Comparison of ENCODE assay signal across 19 cellular contexts in genomic region chr11:134845474-134846435, GRCh38.
A peak's percentile ranks its signal among the peaks of the same experiment; 100 is the strongest.
DNase-seq lines count a peak whose midpoint lies in the region; ATAC-seq and TF ChIP-seq lines count a peak whose summit lies in the region.
"Had no signal": no experiment of that assay in that cellular context is flagged by ENCODE, and none has a peak within 500 bp of the region (broad histone marks: within the 10 kb centered on the region; RNA-seq: fewer than 3 reads in every experiment).

No MANE protein-coding gene starts in this region.

- no peak overlapping the region for H2AFZ ChIP-seq in neuronal stem cell (ENCODE audit: low read length)
- H2AFZ ChIP-seq: GM23338 had no signal

- no peaks in the 10 kb centered on the region for H3K79me1 ChIP-seq in neuronal stem cell (ENCODE audit: low read depth, low read length)

- no peak overlapping the region for H3K4me3 Mint-ChIP-seq in activated naive CD8-positive, alpha-beta T cell treated with anti-CD3 and anti-CD28 coated beads, Interleukin-2, amount 10 ng/mL, durations not matched to agents 7 days and 5 days
- H3K4me3 Mint-ChIP-seq in activated naive CD8-positive, alpha-beta T cell treated with anti-CD3 and anti-CD28 coated beads for 36 hours = no peak overlapping the region
- H3K4me3 Mint-ChIP-seq: CD8-positive, alpha-beta T cell; GM23338; HFFc6 had no signal

- H2AK5ac ChIP-seq in neuronal stem cell (ENCODE audit: low read depth, low read length) = no peak overlapping the region

- H3K9ac ChIP-seq in neuronal stem cell (ENCODE audit: low read depth, low read length, poor library complexity) = peak overlapping the region; percentile 7

- no peaks in the 10 kb centered on the region for H3K36me3 Mint-ChIP-seq in activated naive CD8-positive, alpha-beta T cell treated with anti-CD3 and anti-CD28 coated beads, Interleukin-2, amount 10 ng/mL, durations not matched to agents 7 days and 5 days
- H3K36me3 Mint-ChIP-seq in activated naive CD8-positive, alpha-beta T cell treated with anti-CD3 and anti-CD28 coated beads for 36 hours = no peaks in the 10 kb centered on the region
- H3K36me3 Mint-ChIP-seq: CD8-positive, alpha-beta T cell had no signal

- no peak overlapping the region for H3K14ac ChIP-seq in neuronal stem cell (ENCODE audit: low read length)

- no peak for DNase-seq in activated naive CD8-positive, alpha-beta T cell treated with anti-CD3 and anti-CD28 coated beads, Interleukin-2, amount 10 ng/mL, durations not matched to agents 7 days and 5 days
- DNase-seq in activated naive CD8-positive, alpha-beta T cell treated with anti-CD3 and anti-CD28 coated beads for 36 hours = no peak
- DNase-seq in ecto neural progenitor cell (ENCODE audit: low spot score) (peak; percentile 34), neuronal stem cell (ENCODE audit: low spot score) (no peak), upper lobe of right lung (no peak), nucleus accumbens (lab: John Stamatoyannopoulos, UW) (no peak)
- DNase-seq: BE2C; CD8-positive, alpha-beta T cell; COR-L47; DMS153; DMS79 treated with DMSO at 0.1 percent for 48 hours; EL; HCEC 1CT; HFFc6 had no signal

- POLR2A ChIA-PET in activated naive CD8-positive, alpha-beta T cell treated with anti-CD3 and anti-CD28 coated beads, Interleukin-2, amount 10 ng/mL, durations not matched to agents 7 days and 5 days (lab: Charles Lee) = no interaction called here

- H3K4ac ChIP-seq in neuronal stem cell (ENCODE audit: low read length) = no peak overlapping the region

- H3K4me3 ChIP-seq in neuronal stem cell (ENCODE audit: low read length in 2 of 2) (no peak overlapping the region), upper lobe of right lung (no peak overlapping the region)
- H3K4me3 ChIP-seq: A549, GM23338 had no signal

- no peak overlapping the region for H2BK5ac ChIP-seq in neuronal stem cell (ENCODE audit: low read length)

- peak overlapping the region; percentile 18 for H2BK12ac ChIP-seq in neuronal stem cell (ENCODE audit: low read length)

- H3K27me3 Mint-ChIP-seq in activated naive CD8-positive, alpha-beta T cell treated with anti-CD3 and anti-CD28 coated beads, Interleukin-2, amount 10 ng/mL, durations not matched to agents 7 days and 5 days = peaks cover 6% of the 10 kb centered on the region
- peaks cover 28% of the 10 kb centered on the region for H3K27me3 Mint-ChIP-seq in activated naive CD8-positive, alpha-beta T cell treated with anti-CD3 and anti-CD28 coated beads for 36 hours

- H3K23ac ChIP-seq in neuronal stem cell (ENCODE audit: low read depth, low read length, poor library complexity) = no peak overlapping the region

- H3K27me3 ChIP-seq in neuronal stem cell (ENCODE audit: control insufficient read depth in 3 of 3, insufficient read depth in 3 of 3, low read depth in 1 of 3, low read length in 3 of 3) (peaks cover 0 to 4% (median 0%) of the 10 kb centered on the region in 3 experiments), upper lobe of right lung (peaks cover 13% of the 10 kb centered on the region)

- peak overlapping the region; percentile 48 for H3K27ac Mint-ChIP-seq in activated naive CD8-positive, alpha-beta T cell treated with anti-CD3 and anti-CD28 coated beads, Interleukin-2, amount 10 ng/mL, durations not matched to agents 7 days and 5 days
- no peak overlapping the region for H3K27ac Mint-ChIP-seq in activated naive CD8-positive, alpha-beta T cell treated with anti-CD3 and anti-CD28 coated beads for 36 hours
- H3K27ac Mint-ChIP-seq: CD8-positive, alpha-beta T cell; GM23338; HFFc6 had no signal

- intact Hi-C loops in upper lobe of right lung (cut with DNase I) = no loop called here

- H3K9me3 Mint-ChIP-seq in activated naive CD8-positive, alpha-beta T cell treated with anti-CD3 and anti-CD28 coated beads, Interleukin-2, amount 10 ng/mL, durations not matched to agents 7 days and 5 days = no peaks in the 10 kb centered on the region
- H3K9me3 Mint-ChIP-seq in activated naive CD8-positive, alpha-beta T cell treated with anti-CD3 and anti-CD28 coated beads for 36 hours = no peaks in the 10 kb centered on the region
- H3K9me3 Mint-ChIP-seq: CD8-positive, alpha-beta T cell; GM23338 had no signal

- H3K27ac ChIP-seq in neuronal stem cell (replicated peaks; ENCODE audit: low read length) (no peak overlapping the region), upper lobe of right lung (no peak overlapping the region)
- H3K27ac ChIP-seq: A549, C4-2B had no signal

- no peak overlapping the region for H2BK120ac ChIP-seq in neuronal stem cell (ENCODE audit: low read depth, low read length)

- peak overlapping the region; percentile 60 for H3K18ac ChIP-seq in neuronal stem cell (ENCODE audit: low read length)

- ATAC-seq in activated naive CD8-positive, alpha-beta T cell treated with anti-CD3 and anti-CD28 coated beads, Interleukin-2, amount 10 ng/mL, durations not matched to agents 7 days and 5 days (ENCODE audit: low read depth) = no peak
- ATAC-seq in upper lobe of right lung (peak; percentile 12), HG03439 (IDR thresholded peaks at IDR 0.05; ENCODE audit: unreplicated experiment) (no peak)
- ATAC-seq in activated CD4-positive, CD25-positive, alpha-beta regulatory T cell treated with anti-CD3 and anti-CD28 coated beads, Interleukin-2, amount 50 U/mL, for 24 hours = no peak
- ATAC-seq: A549; CD8-positive, alpha-beta T cell; GM23338 had no signal

- H4K8ac ChIP-seq in neuronal stem cell (ENCODE audit: low read depth, low read length) = no peak overlapping the region

- H3K9me3 ChIP-seq in neuronal stem cell (replicated peaks in 1 of 2; ENCODE audit: control insufficient read depth in 2 of 2, insufficient read depth in 1 of 2, low read depth in 1 of 2, low read length in 2 of 2) = peaks cover 0 to 2% of the 10 kb centered on the region in 2 donors
- H3K9me3 ChIP-seq in upper lobe of right lung = no peaks in the 10 kb centered on the region
- H3K9me3 ChIP-seq: A549, BE2C had no signal

- no peak overlapping the region for H3K4me2 ChIP-seq in neuronal stem cell (ENCODE audit: insufficient read depth, low read length, poor library complexity, severe bottlenecking)
- H3K4me2 ChIP-seq: A549, GM23338 had no signal

- no peak overlapping the region for H4K91ac ChIP-seq in neuronal stem cell (ENCODE audit: low read depth, low read length, poor library complexity)

- WGBS in neuronal stem cell (ENCODE audit: extremely low coverage in 2 of 2, insufficient read length in 2 of 2, insufficient replicate concordance in 1 of 2), 2 donors = no CpG with 5 or more reads among the region's 16 CpGs

- H3K4me1 ChIP-seq in neuronal stem cell (ENCODE audit: control insufficient read depth in 2 of 2, insufficient read depth in 1 of 2, low read depth in 1 of 2, low read length in 2 of 2) (no peaks in the 10 kb centered on the region), upper lobe of right lung (no peaks in the 10 kb centered on the region)
- H3K4me1 ChIP-seq: A549, BE2C had no signal

- TF ChIP-seq CTCF in upper lobe of right lung (IDR thresholded peaks at IDR 0.05) = no peak

- H2BK15ac ChIP-seq in neuronal stem cell (ENCODE audit: low read length) = no peak overlapping the region

- H3K36me3 ChIP-seq in neuronal stem cell (replicated peaks in 1 of 2; ENCODE audit: control insufficient read depth in 2 of 2, insufficient read depth in 2 of 2, low read length in 2 of 2) (no peaks in the 10 kb centered on the region), upper lobe of right lung (no peaks in the 10 kb centered on the region)
- H3K36me3 ChIP-seq: BE2C had no signal

- no peaks in the 10 kb centered on the region for H3K4me1 Mint-ChIP-seq in activated naive CD8-positive, alpha-beta T cell treated with anti-CD3 and anti-CD28 coated beads, Interleukin-2, amount 10 ng/mL, durations not matched to agents 7 days and 5 days
- no peaks in the 10 kb centered on the region for H3K4me1 Mint-ChIP-seq in activated naive CD8-positive, alpha-beta T cell treated with anti-CD3 and anti-CD28 coated beads for 36 hours
- H3K4me1 Mint-ChIP-seq: GM23338 had no signal
